In the genomic region with DNA sequence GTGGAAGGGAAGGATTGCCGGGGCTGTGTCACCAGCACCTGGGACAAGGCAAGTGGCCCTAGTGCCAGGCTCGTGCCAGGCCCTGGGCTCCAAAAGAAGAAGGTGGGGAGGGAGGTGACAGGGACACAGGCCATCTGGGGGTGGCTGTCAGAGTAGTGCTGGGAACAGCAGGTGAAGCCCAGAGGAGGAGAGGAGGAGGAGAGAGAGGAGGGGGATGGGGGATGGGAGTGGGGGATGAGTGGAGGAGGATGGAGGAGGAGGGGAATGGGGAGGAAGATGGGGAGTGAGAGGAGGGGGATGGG, we compare ENCODE assay signal across 8 cellular contexts. TPM values are rescaled to one million over a fixed set of nuclear protein-coding genes. Genes with fewer than 3 reads are reported as not detected.
DNase-seq lines count a peak whose midpoint lies in the region; ATAC-seq, FAIRE-seq and TF ChIP-seq lines count a peak whose summit lies in the region.

No MANE protein-coding gene starts in this region.

- no peaks in the 10 kb centered on the region; the same call in 2 of the 3 replicates for H3K79me2 ChIP-seq in K562 (ENCODE audit: control insufficient read depth, insufficient read depth, low read length)

- H3K4me3 Mint-ChIP-seq in mesothelial cell of epicardium: peak overlapping the region; percentile 66

- ATAC-seq in K562 (peak; percentile 31; the same call in 2 of the 3 replicates), HG03280 (IDR thresholded peaks at IDR 0.05; ENCODE audit: unreplicated experiment) (no peak), GM21825 (IDR thresholded peaks at IDR 0.05; ENCODE audit: unreplicated experiment) (no peak), GM18520 (IDR thresholded peaks at IDR 0.05; ENCODE audit: unreplicated experiment) (no peak)

- TF ChIP-seq EP300 in K562 (IDR thresholded peaks at IDR 0.05; ENCODE audit: low read length): no peak

- H4K20me1 ChIP-seq in K562 (replicated peaks; ENCODE audit: control insufficient read depth, insufficient read depth, low read length): no peaks in the 10 kb centered on the region

- no peaks in the 10 kb centered on the region for H3K27me3 Mint-ChIP-seq in mesothelial cell of epicardium (ENCODE audit: low read depth)

- in situ Hi-C loops in K562 (cut with MboI): no loop called here

- peaks cover 7% of the 10 kb centered on the region for H3K36me3 Mint-ChIP-seq in mesothelial cell of epicardium

- TF ChIP-seq POLR2A in K562 (conservative IDR thresholded peaks at IDR 0.05): no peak
- TF ChIP-seq POLR2A in uterus (IDR thresholded peaks at IDR 0.05): no peak

- no TSS peak for BruUV-seq in K562 (replicated peaks; lab: Mats Ljungman, UMichigan)

- CTCF ChIA-PET in K562 (lab: Yijun Ruan, JAX; ENCODE audit: low intra/inter-chr PET ratio): no interaction called here

- intact Hi-C loops in K562 (cut with micrococcal nuclease): loop anchor here (2.0 kb wide), 1 partner anchor 23 kb away; a partner anchor contains a TSS
- intact Hi-C loops in uterus (cut with DNase I; ENCODE audit: low total_unique reads): no loop called here

- H3K27me3 ChIP-seq in BE2C (no peaks in the 10 kb centered on the region), K562 (ENCODE audit: control insufficient read depth in 2 of 2, insufficient read depth in 2 of 2, low read length in 2 of 2) (no peaks in the 10 kb centered on the region), uterus (no peaks in the 10 kb centered on the region)

- H3K27ac ChIP-seq in K562 (ENCODE audit: extremely low read depth, low read depth, low read length): peak overlapping the region; percentile 81
- H3K27ac ChIP-seq in uterus: peak overlapping the region; percentile 100

- peak overlapping the region; percentile 99 for H3K27ac Mint-ChIP-seq in mesothelial cell of epicardium

- DNase-seq in BE2C (no peak), HT-29 (ENCODE audit: low spot score) (peak; percentile 12), K562 (ENCODE audit: extremely low read depth in 1 of 4, low spot score in 3 of 4) (no peak), mesothelial cell of epicardium (ENCODE audit: low spot score in 2 of 2, unreplicated experiment in 2 of 2) (no peak), uterus (no peak)

- peaks cover 21% of the 10 kb centered on the region for H3K4me1 Mint-ChIP-seq in mesothelial cell of epicardium

- H3K4me3 ChIP-seq in BE2C (ENCODE audit: low read depth, low read length) (peak overlapping the region; percentile 43; the same call in 1 of the 2 replicates), K562 (peak overlapping the region; percentile 28), uterus (peak overlapping the region; percentile 34 to 47)

- FAIRE-seq in K562 (lab: Jason Lieb, UNC): no peak

- H3K9ac ChIP-seq in K562 (ENCODE audit: insufficient read depth in 1 of 2, low read depth in 2 of 2, low read length in 2 of 2): peak overlapping the region; percentile 75 to 92; a peak in 3 of 4 replicates

- H3K4me1 ChIP-seq in BE2C (peaks cover 24% of the 10 kb centered on the region), K562 (replicated peaks in 1 of 2; ENCODE audit: control insufficient read depth in 2 of 2, insufficient read depth in 2 of 2, low read length in 2 of 2) (peaks cover 30 to 71% of the 10 kb centered on the region in 2 experiments), uterus (peaks cover 5 to 37% of the 10 kb centered on the region in 2 donors)

- TF ChIP-seq RAD21 in K562 (CRISPR knock-in tag; conservative IDR thresholded peaks at IDR 0.05 in 1 of 2, IDR thresholded peaks at IDR 0.05 in 1 of 2): no peak

- WGBS in K562 (ENCODE audit: insufficient coverage, low coverage, missing lambda C conversion rate): 10% methylated on average over 2 of the region's 2 CpGs

- no peaks in the 10 kb centered on the region for H3K9me1 ChIP-seq in K562 (ENCODE audit: control insufficient read depth, insufficient read depth, low read length)

- TF ChIP-seq CTCF in BE2C (IDR thresholded peaks at IDR 0.05; ENCODE audit: low read depth, low read length): no peak
- no peak for TF ChIP-seq CTCF in K562 (IDR thresholded peaks at IDR 0.05 in 2 of 3, conservative IDR thresholded peaks at IDR 0.05 in 1 of 3; ENCODE audit: insufficient read depth in 2 of 3, low read depth in 1 of 3, low read length in 3 of 3)
- no peak for TF ChIP-seq CTCF in mesothelial cell of epicardium (IDR thresholded peaks at IDR 0.05; ENCODE audit: unreplicated experiment)
- TF ChIP-seq CTCF in uterus (IDR thresholded peaks at IDR 0.05): no peak

- H3K9me3 ChIP-seq in BE2C (no peaks in the 10 kb centered on the region), K562 (replicated peaks; ENCODE audit: control insufficient read depth, insufficient read depth, low read depth, low read length) (no peaks in the 10 kb centered on the region), uterus (no peaks in the 10 kb centered on the region)

- H3K4me2 ChIP-seq in K562 (ENCODE audit: insufficient read depth, low read length): peak overlapping the region; percentile 67

- no peaks in the 10 kb centered on the region for H3K9me3 Mint-ChIP-seq in mesothelial cell of epicardium

- peak overlapping the region; percentile 42; the same call in 1 of the 2 replicates for H2AFZ ChIP-seq in K562 (ENCODE audit: low read depth, low read length)

- POLR2A ChIA-PET in K562 (lab: Yijun Ruan, JAX): interaction anchor here (0.9 to 5.5 kb wide), 9 partner anchors 11 to 87 kb away, joined by 3 to 79 read pairs (median 6); a partner anchor contains a TSS

- H3K36me3 ChIP-seq in BE2C (peaks cover 32% of the 10 kb centered on the region), K562 (ENCODE audit: control insufficient read depth, insufficient read depth, low read length) (peaks cover 34% of the 10 kb centered on the region; the same call in 1 of the 3 replicates), uterus (no peaks in the 10 kb centered on the region)

RNA-seq across cellular contexts. Expression of a gene that starts 18.7 kb away (rescaled TPM):
- 534 TPM for polyA plus RNA-seq in BE2C (2012; ENCODE audit: insufficient read depth, insufficient read length, low read depth)
- total RNA-seq in HT-29 (2014; rRNA removed; shearing (Covaris generic)): 733 and 750 TPM in 2 replicates
- 34.5 and 96.0 TPM in 2 replicates for total RNA-seq in K562 (2011; cell fraction: chromatin; rRNA removed; ENCODE audit: low replicate concordance)
- 110 and 120 TPM in 2 replicates for total RNA-seq in K562 (2011; cell fraction: nucleolus; rRNA removed)
- total RNA-seq in K562 (2011; cell fraction: nucleoplasm; rRNA removed): 70.1 and 74.1 TPM in 2 replicates
- total RNA-seq in K562 (2014; rRNA removed): 763 and 822 TPM in 2 replicates
- total RNA-seq in K562 (2014; rRNA removed; fragmentation: Illumina TruSeq; extraction: Trizol): 202 and 208 TPM in 2 replicates
- total RNA-seq in K562 (2015; rRNA removed; fragmentation: Illumina TruSeq; extraction: Trizol): 273 and 275 TPM in 2 replicates
- 362 and 385 TPM in 2 replicates for total RNA-seq in K562 (2021)
- 188 and 201 TPM in 2 replicates for polyA plus RNA-seq in K562 (2011; rRNA removed)
- polyA plus RNA-seq in K562 (2011; cell fraction: cytosol; rRNA removed): 294 and 432 TPM in 2 replicates
- polyA plus RNA-seq in K562 (2011; cell fraction: nucleus; rRNA removed): 206 and 249 TPM in 2 replicates
- polyA plus RNA-seq in K562 (2012): 245 and 279 TPM in 2 replicates
- polyA plus RNA-seq in K562 (2014; fragmentation: Illumina TruSeq; extraction: Trizol): 126 and 203 TPM in 2 replicates
- 10 to 100 TPM; 11.9 to 29.7 TPM for polyA plus RNA-seq in K562 (2014; fragmentation: Nextera tagmentation; extraction: Ambion mirVana)
- polyA plus RNA-seq in K562 (2014; rRNA removed): 674 and 746 TPM in 2 replicates
- 38.4 and 39.9 TPM in 2 replicates for polyA minus RNA-seq in K562 (2011; rRNA and poly(A)+ RNA removed)
- 64.5 and 67.5 TPM in 2 replicates for polyA minus RNA-seq in K562 (2011; cell fraction: cytosol; rRNA and poly(A)+ RNA removed)
- polyA minus RNA-seq in K562 (2011; cell fraction: nucleus; rRNA and poly(A)+ RNA removed): 48.1 and 57.9 TPM in 2 replicates
- 112 to 119 TPM (median 114 TPM) in 3 replicates for total RNA-seq in mesothelial cell of epicardium
- 100 to 1,000 TPM in 1 of 4 donors, 10 to 100 TPM in 2, 1 to 10 TPM in 1; 8.8 to 120 (median 64.2) TPM for total RNA-seq in uterus

RNA-seq across cellular contexts. Expression of a gene that starts 22.7 kb away (rescaled TPM):
- polyA plus RNA-seq in BE2C (2012; ENCODE audit: insufficient read depth, insufficient read length, low read depth): 386 TPM
- 379 and 438 TPM in 2 replicates for total RNA-seq in HT-29 (2014; rRNA removed; shearing (Covaris generic))
- total RNA-seq in K562 (2011; cell fraction: chromatin; rRNA removed; ENCODE audit: low replicate concordance): 31.7 and 143 TPM in 2 replicates
- 201 and 240 TPM in 2 replicates for total RNA-seq in K562 (2011; cell fraction: nucleolus; rRNA removed)
- 97.7 and 104 TPM in 2 replicates for total RNA-seq in K562 (2011; cell fraction: nucleoplasm; rRNA removed)
- 279 and 297 TPM in 2 replicates for total RNA-seq in K562 (2014; rRNA removed)
- total RNA-seq in K562 (2014; rRNA removed; fragmentation: Illumina TruSeq; extraction: Trizol): 17.4 and 22.6 TPM in 2 replicates
- 33.1 and 33.7 TPM in 2 replicates for total RNA-seq in K562 (2015; rRNA removed; fragmentation: Illumina TruSeq; extraction: Trizol)
- total RNA-seq in K562 (2021): 245 and 286 TPM in 2 replicates
- polyA plus RNA-seq in K562 (2011; rRNA removed): 74.2 and 83.0 TPM in 2 replicates
- 93.8 and 405 TPM in 2 replicates for polyA plus RNA-seq in K562 (2011; cell fraction: cytosol; rRNA removed)
- 78.6 and 150 TPM in 2 replicates for polyA plus RNA-seq in K562 (2011; cell fraction: nucleus; rRNA removed)
- polyA plus RNA-seq in K562 (2012): 73.8 and 111 TPM in 2 replicates
- polyA plus RNA-seq in K562 (2014; fragmentation: Illumina TruSeq; extraction: Trizol): 42.3 and 63.5 TPM in 2 replicates
- polyA plus RNA-seq in K562 (2014; fragmentation: Nextera tagmentation; extraction: Ambion mirVana): 10 to 100 TPM in 1 of 2 experiments, 1 to 10 TPM in 1; 6.4 to 11.8 TPM
- 210 and 216 TPM in 2 replicates for polyA plus RNA-seq in K562 (2014; rRNA removed)
- polyA minus RNA-seq in K562 (2011; rRNA and poly(A)+ RNA removed): 27.0 and 65.5 TPM in 2 replicates
- 243 and 277 TPM in 2 replicates for polyA minus RNA-seq in K562 (2011; cell fraction: cytosol; rRNA and poly(A)+ RNA removed)
- 89.5 and 108 TPM in 2 replicates for polyA minus RNA-seq in K562 (2011; cell fraction: nucleus; rRNA and poly(A)+ RNA removed)
- total RNA-seq in mesothelial cell of epicardium: 274 to 284 TPM (median 276 TPM) in 3 replicates
- 100 to 1,000 TPM; 152 to 386 (median 290) TPM for total RNA-seq in uterus

RNA-seq across cellular contexts. Expression of a gene that starts 29.9 kb away (rescaled TPM):
- 2.2 TPM for polyA plus RNA-seq in BE2C (2012; ENCODE audit: insufficient read depth, insufficient read length, low read depth)
- total RNA-seq in HT-29 (2014; rRNA removed; shearing (Covaris generic)): 0.71 and 1.1 TPM in 2 replicates
- 0.35 and 0.67 TPM in 2 replicates for total RNA-seq in K562 (2011; cell fraction: chromatin; rRNA removed; ENCODE audit: low replicate concordance)
- 0.17 and 0.39 TPM in 2 replicates for total RNA-seq in K562 (2011; cell fraction: nucleolus; rRNA removed)
- total RNA-seq in K562 (2011; cell fraction: nucleoplasm; rRNA removed): 0.29 and 0.38 TPM in 2 replicates
- total RNA-seq in K562 (2014; rRNA removed): 0.04 and 0.05 TPM in 2 replicates
- 0.04 TPM in 1 of 2 replicates, not detected in the other for total RNA-seq in K562 (2014; rRNA removed; fragmentation: Illumina TruSeq; extraction: Trizol)
- 0.04 and 0.07 TPM in 2 replicates for total RNA-seq in K562 (2015; rRNA removed; fragmentation: Illumina TruSeq; extraction: Trizol)
- total RNA-seq in K562 (2021): 0.07 and 0.16 TPM in 2 replicates
- 0.01 and 0.03 TPM in 2 replicates for polyA plus RNA-seq in K562 (2011; rRNA removed)
- 0.01 TPM in 1 of 2 replicates, not detected in the other for polyA plus RNA-seq in K562 (2011; cell fraction: cytosol; rRNA removed)
- 0.06 and 0.33 TPM in 2 replicates for polyA plus RNA-seq in K562 (2011; cell fraction: nucleus; rRNA removed)
- 0.05 and 0.35 TPM in 2 replicates for polyA plus RNA-seq in K562 (2012)
- polyA plus RNA-seq in K562 (2014; fragmentation: Illumina TruSeq; extraction: Trizol): 0.01 and 0.03 TPM in 2 replicates
- not detected for polyA plus RNA-seq in K562 (2014; fragmentation: Nextera tagmentation; extraction: Ambion mirVana)
- not detected in 2 replicates for polyA plus RNA-seq in K562 (2014; rRNA removed)
- polyA minus RNA-seq in K562 (2011; rRNA and poly(A)+ RNA removed): 0.21 TPM in 1 of 2 replicates, not detected in the other
- polyA minus RNA-seq in K562 (2011; cell fraction: cytosol; rRNA and poly(A)+ RNA removed): not detected in 2 replicates
- 0.22 and 0.27 TPM in 2 replicates for polyA minus RNA-seq in K562 (2011; cell fraction: nucleus; rRNA and poly(A)+ RNA removed)
- total RNA-seq in mesothelial cell of epicardium: 14.8 to 17.1 TPM (median 16.8 TPM) in 3 replicates
- 10 to 100 TPM in 1 of 4 donors, 1 to 10 TPM in 3; 1.0 to 41.1 (median 3.0) TPM for total RNA-seq in uterus

RNA-seq across cellular contexts. Expression of a gene that starts 36.3 kb away (rescaled TPM):
- polyA plus RNA-seq in BE2C (2012; ENCODE audit: insufficient read depth, insufficient read length, low read depth): 3.2 TPM
- total RNA-seq in HT-29 (2014; rRNA removed; shearing (Covaris generic)): 13.6 and 18.9 TPM in 2 replicates
- total RNA-seq in K562 (2011; cell fraction: chromatin; rRNA removed; ENCODE audit: low replicate concordance): 44.2 and 152 TPM in 2 replicates
- 93.0 and 102 TPM in 2 replicates for total RNA-seq in K562 (2011; cell fraction: nucleolus; rRNA removed)
- total RNA-seq in K562 (2011; cell fraction: nucleoplasm; rRNA removed): 67.2 and 79.3 TPM in 2 replicates
- total RNA-seq in K562 (2014; rRNA removed) (29.5 and 33.8 TPM in 2 replicates), K562 (2014; rRNA removed; fragmentation: Illumina TruSeq; extraction: Trizol) (32.2 and 33.5 TPM in 2 replicates), K562 (2015; rRNA removed; fragmentation: Illumina TruSeq; extraction: Trizol) (37.3 and 38.5 TPM in 2 replicates), K562 (2021) (61.7 and 69.6 TPM in 2 replicates), mesothelial cell of epicardium (22.6 to 24.3 TPM (median 23.2 TPM) in 3 replicates), uterus (10 to 100 TPM; 21.2 to 67.9 (median 38.1) TPM)
- polyA plus RNA-seq in K562 (2011; rRNA removed) (37.8 and 43.0 TPM in 2 replicates), K562 (2014; fragmentation: Illumina TruSeq; extraction: Trizol) (36.1 and 36.4 TPM in 2 replicates), K562 (2014; fragmentation: Nextera tagmentation; extraction: Ambion mirVana) (10 to 100 TPM in 1 of 2 experiments, 1 to 10 TPM in 1; 10.0 to 13.4 TPM), K562 (2014; rRNA removed) (32.1 and 33.5 TPM in 2 replicates)
- polyA plus RNA-seq in K562 (2011; cell fraction: cytosol; rRNA removed): 33.8 and 35.3 TPM in 2 replicates
- 40.8 and 54.8 TPM in 2 replicates for polyA plus RNA-seq in K562 (2011; cell fraction: nucleus; rRNA removed)
- polyA plus RNA-seq in K562 (2012): 28.3 and 41.7 TPM in 2 replicates
- 49.2 and 73.9 TPM in 2 replicates for polyA minus RNA-seq in K562 (2011; rRNA and poly(A)+ RNA removed)
- polyA minus RNA-seq in K562 (2011; cell fraction: cytosol; rRNA and poly(A)+ RNA removed): 39.5 and 43.2 TPM in 2 replicates
- 33.0 and 37.7 TPM in 2 replicates for polyA minus RNA-seq in K562 (2011; cell fraction: nucleus; rRNA and poly(A)+ RNA removed)
